ENCODE assay signal across 8 cellular contexts in genomic region chr19:15836595-15837398, GRCh38. TPM values are rescaled to one million over a fixed set of nuclear protein-coding genes. Genes with fewer than 3 reads are reported as not detected.
DNase-seq lines count a peak whose midpoint lies in the region; ATAC-seq, FAIRE-seq and TF ChIP-seq lines count a peak whose summit lies in the region.

No MANE protein-coding gene starts in this region.

- no peaks in the 10 kb centered on the region for H3K36me3 ChIP-seq in SJSA1
- no peaks in the 10 kb centered on the region for H3K36me3 ChIP-seq in gastroesophageal sphincter
- no peaks in the 10 kb centered on the region for H3K36me3 ChIP-seq in psoas muscle (ENCODE audit: insufficient read depth in 1 of 2, low read depth in 1 of 2)

- ATAC-seq in gastroesophageal sphincter: peak; percentile 100
- ATAC-seq in psoas muscle: peak; percentile 98 to 100 (median 99)

- H3K9me3 ChIP-seq in SJSA1 (replicated peaks): no peaks in the 10 kb centered on the region
- no peaks in the 10 kb centered on the region for H3K9me3 ChIP-seq in gastroesophageal sphincter
- no peaks in the 10 kb centered on the region for H3K9me3 ChIP-seq in psoas muscle

- intact Hi-C loops in psoas muscle (cut with DNase I): no loop called here

- H3K4me3 ChIP-seq in LNCaP clone FGC (ENCODE audit: low read depth, low read length) (peak overlapping the region; percentile 82), SJSA1 (peak overlapping the region; percentile 61), gastroesophageal sphincter (peak overlapping the region; percentile 70 to 95), psoas muscle (peak overlapping the region; percentile 76)

- 0% methylated on average over 4 to 8 of the region's 49 CpGs for WGBS in gastroesophageal sphincter (ENCODE audit: low coverage in 1 of 2), 2 donors
- WGBS in psoas muscle, 3 donors: 0 to 1% (median 0%) methylated on average over 40 to 49 of the region's 49 CpGs

- TF ChIP-seq POLR2A in gastroesophageal sphincter (IDR thresholded peaks at IDR 0.05): peak; percentile 90

- FAIRE-seq in urothelium cell line (lab: Jason Lieb, UNC): no peak

- peak; percentile 98 for DNase-seq in G401 (ENCODE audit: low spot score)
- peak; percentile 99 for DNase-seq in H4 (ENCODE audit: low spot score)
- peak; percentile 93 for DNase-seq in LNCaP clone FGC (ENCODE audit: low read depth)
- peak; percentile 91 to 94 for DNase-seq in SJSA1 (ENCODE audit: low read depth in 1 of 2, low spot score in 2 of 2)
- peak; percentile 81 to 93 (median 92) for DNase-seq in activated naive CD4-positive, alpha-beta T cell (lab: John Stamatoyannopoulos, UW)
- DNase-seq in psoas muscle: peak; percentile 96 to 97
- peak; percentile 89 for DNase-seq in urothelium cell line (ENCODE audit: low spot score)

- 0 out of 2 replicates have a peak, but pooled peaks cover 6% of the 10 kb centered on the region for H3K4me1 ChIP-seq in SJSA1 (replicated peaks)
- peaks cover 0 to 18% (median 0%) of the 10 kb centered on the region in 3 donors for H3K4me1 ChIP-seq in gastroesophageal sphincter
- no peaks in the 10 kb centered on the region for H3K4me1 ChIP-seq in psoas muscle

- TF ChIP-seq EP300 in gastroesophageal sphincter (IDR thresholded peaks at IDR 0.05): no peak

- H3K27me3 ChIP-seq in SJSA1 (replicated peaks) (no peaks in the 10 kb centered on the region), gastroesophageal sphincter (peaks cover 9% of the 10 kb centered on the region), psoas muscle (ENCODE audit: insufficient read depth in 3 of 3, low read length in 2 of 3) (no peaks in the 10 kb centered on the region)

- in situ Hi-C loops in G401 (cut with HindIII; ENCODE audit: low sequenced_read_pairs): no loop called here

- H3K27ac ChIP-seq in SJSA1 (peak overlapping the region; percentile 88), gastroesophageal sphincter (peak overlapping the region; percentile 87 to 100 (median 100)), psoas muscle (peak overlapping the region; percentile 82)

- TF ChIP-seq CTCF in LNCaP clone FGC (IDR thresholded peaks at IDR 0.05; ENCODE audit: control insufficient read depth, extremely low read depth, insufficient read depth) (no peak), gastroesophageal sphincter (IDR thresholded peaks at IDR 0.05) (peak in 1 of 4 experiments; percentile 5), psoas muscle (IDR thresholded peaks at IDR 0.05) (no peak)

RNA-seq across cellular contexts. Expression of gene OR10H1, which starts 21.3 kb away (rescaled TPM):
- total RNA-seq in G401 (2014; rRNA removed; shearing (Covaris generic)): not detected in 2 replicates
- not detected in 2 replicates for total RNA-seq in H4 (2014; rRNA removed; shearing (Covaris generic))
- total RNA-seq in SJSA1 (2014; rRNA removed; shearing (Covaris generic)): not detected in 2 replicates
- not detected for total RNA-seq in gastroesophageal sphincter
- total RNA-seq in psoas muscle: not detected
- not detected for polyA plus RNA-seq in psoas muscle

RNA-seq across cellular contexts. Expression of gene OR10H5, which starts 49.3 kb away (rescaled TPM):
- not detected in 2 replicates for total RNA-seq in G401 (2014; rRNA removed; shearing (Covaris generic))
- total RNA-seq in H4 (2014; rRNA removed; shearing (Covaris generic)): not detected in 2 replicates
- not detected in 2 replicates for total RNA-seq in SJSA1 (2014; rRNA removed; shearing (Covaris generic))
- not detected for total RNA-seq in gastroesophageal sphincter
- not detected for total RNA-seq in psoas muscle
- not detected for polyA plus RNA-seq in psoas muscle

Comparison
In these comparisons a context has a peak if more than half of its experiments do, and no peak if none do; other contexts are left out.
1. Peak in every context shown above with its lines: DNase-seq, ATAC-seq, H3K4me3 ChIP-seq and H3K27ac ChIP-seq.